23 cellular contexts compared by ENCODE assay signal in genomic region chr7:107940951-107941350, GRCh38. TPM values are rescaled to one million over a fixed set of nuclear protein-coding genes. Genes with fewer than 3 reads are reported as not detected.
A peak's percentile ranks its signal among the peaks of the same experiment; 100 is the strongest.
DNase-seq lines count a peak whose midpoint lies in the region; TF ChIP-seq lines count a peak whose summit lies in the region.
"Had no signal": no experiment of that assay in that cellular context is flagged by ENCODE, and none has a peak within 500 bp of the region (broad histone marks: within the 10 kb centered on the region; RNA-seq: fewer than 3 reads in every experiment).

No MANE protein-coding gene starts in this region.

- H3K27ac ChIP-seq in ACC112 (ENCODE audit: low read depth, low read length) (peak overlapping the region; percentile 82), ascending aorta (peak overlapping the region; percentile 57 to 88), left ventricle myocardium inferior (replicated peaks) (peak overlapping the region; percentile 69), rectal smooth muscle tissue (ENCODE audit: low read depth, low read length) (peak overlapping the region; percentile 91), prostate gland (no peak overlapping the region)
- H3K27ac ChIP-seq: parathyroid adenoma, SJCRH30 had no signal

- TF ChIP-seq CTCF in ascending aorta (IDR thresholded peaks at IDR 0.05) (no peak), left ventricle myocardium inferior (IDR thresholded peaks at IDR 0.05; ENCODE audit: borderline replicate concordance) (no peak), prostate gland (IDR thresholded peaks at IDR 0.05) (no peak)

- H3K79me2 ChIP-seq in ACC112 (ENCODE audit: control insufficient read depth, insufficient read depth, low read length, unreplicated experiment), result peaks cover 2% of the 10 kb centered on the region
- H3K79me2 ChIP-seq: parathyroid adenoma had no signal

- H3K4me3 ChIP-seq in ACC112 (ENCODE audit: low read depth, low read length), result no peak overlapping the region
- H3K4me3 ChIP-seq in ascending aorta, result no peak overlapping the region
- no peak overlapping the region for H3K4me3 ChIP-seq in left ventricle myocardium inferior
- H3K4me3 ChIP-seq in rectal smooth muscle tissue (ENCODE audit: low read length), result no peak overlapping the region
- H3K4me3 ChIP-seq in prostate gland, result no peak overlapping the region
- H3K4me3 ChIP-seq: SJCRH30, upper lobe of right lung had no signal

- intact Hi-C loops in ascending aorta (cut with DNase I), result loop anchor here (10.0 kb wide), 2 partner anchors 154 to 346 kb away; no protein-coding TSS in a partner anchor
- intact Hi-C loops in left ventricle myocardium inferior (cut with micrococcal nuclease), result no loop called here
- intact Hi-C loops in prostate gland (cut with DNase I), result no loop called here

- no peak overlapping the region for H2AFZ ChIP-seq in ACC112 (ENCODE audit: low read length, unreplicated experiment)
- H2AFZ ChIP-seq: parathyroid adenoma had no signal

- no peak for TF ChIP-seq POLR2A in prostate gland (IDR thresholded peaks at IDR 0.05)

- H3K27me3 ChIP-seq in ACC112 (ENCODE audit: insufficient read depth, low read length) (no peaks in the 10 kb centered on the region), ascending aorta (no peaks in the 10 kb centered on the region), left ventricle myocardium inferior (ENCODE audit: low read depth) (no peaks in the 10 kb centered on the region), rectal smooth muscle tissue (ENCODE audit: control insufficient read depth, insufficient read depth, low read length) (no peaks in the 10 kb centered on the region), prostate gland (replicated peaks; ENCODE audit: insufficient read depth) (no peaks in the 10 kb centered on the region)
- H3K27me3 ChIP-seq: brain microvascular endothelial cell, SJCRH30, upper lobe of right lung had no signal

- peaks cover 50% of the 10 kb centered on the region for H3K4me1 ChIP-seq in ACC112 (ENCODE audit: control insufficient read depth, insufficient read depth, low read length, unreplicated experiment)
- peaks cover 13 to 24% of the 10 kb centered on the region in 2 donors for H3K4me1 ChIP-seq in ascending aorta
- peaks cover 75% of the 10 kb centered on the region for H3K4me1 ChIP-seq in left ventricle myocardium inferior
- H3K4me1 ChIP-seq in rectal smooth muscle tissue (ENCODE audit: control insufficient read depth, insufficient read depth, low read length), result peaks cover 48% of the 10 kb centered on the region
- no peaks in the 10 kb centered on the region for H3K4me1 ChIP-seq in prostate gland (replicated peaks)

- H3K36me3 ChIP-seq in ACC112 (ENCODE audit: insufficient read depth, low read length), result peaks cover 60% of the 10 kb centered on the region
- H3K36me3 ChIP-seq in ascending aorta, result peaks cover 0 to 49% of the 10 kb centered on the region in 2 donors
- peaks cover 49% of the 10 kb centered on the region for H3K36me3 ChIP-seq in left ventricle myocardium inferior
- no peaks in the 10 kb centered on the region for H3K36me3 ChIP-seq in rectal smooth muscle tissue (ENCODE audit: control insufficient read depth, insufficient read depth, low read length)
- no peaks in the 10 kb centered on the region for H3K36me3 ChIP-seq in prostate gland

- DNase-seq in ascending aorta (ENCODE audit: low spot score in 2 of 2) (no peak), left ventricle myocardium inferior (no peak), H4 (ENCODE audit: low spot score) (no peak), prostate gland (ENCODE audit: low spot score) (no peak), ureter (ENCODE audit: low spot score) (no peak)
- no peak for DNase-seq in activated CD8-positive, alpha-beta memory T cell treated with anti-CD3 and anti-CD28 coated beads, Interleukin-2, amount 50 U/mL, for 4 hours
- DNase-seq: ACHN; activated CD4-positive, alpha-beta T cell treated with anti-CD3 and anti-CD28 coated beads for 1 hour; activated CD8-positive, alpha-beta T cell treated with anti-CD3 and anti-CD28 coated beads, Interleukin-2, amount 10 ng/mL, durations not matched to agents 7 days and 5 days; brain microvascular endothelial cell; DMS53; GDM1; mesendoderm; MV-4-11; natural killer cell; NCI-H2171; NCI-H524; SJCRH30; stimulated activated CD8-positive, alpha-beta memory T cell treated with anti-CD3 and anti-CD28 coated beads, Interleukin-4, amount 100 ng/mL, for 48 hours; upper lobe of right lung had no signal

- H3K9me3 ChIP-seq in ascending aorta, result no peaks in the 10 kb centered on the region
- H3K9me3 ChIP-seq in left ventricle myocardium inferior (replicated peaks), result no peaks in the 10 kb centered on the region
- no peaks in the 10 kb centered on the region for H3K9me3 ChIP-seq in prostate gland
- H3K9me3 ChIP-seq: SJCRH30, upper lobe of right lung had no signal

- no peak overlapping the region for H3K9ac ChIP-seq in rectal smooth muscle tissue (ENCODE audit: low read length)
- H3K9ac ChIP-seq: parathyroid adenoma had no signal

- WGBS in prostate gland, result 85% methylated on average over 4 of the region's 4 CpGs

RNA-seq across cellular contexts. Expression of gene DLD, which starts 50.0 kb away (rescaled TPM):
- total RNA-seq in ascending aorta, result 19.2 TPM
- 342 TPM for total RNA-seq in left ventricle myocardium inferior
- total RNA-seq in H4 (2014; rRNA removed; shearing (Covaris generic)), result 127 and 130 TPM in 2 replicates
- total RNA-seq in prostate gland, result 10 to 100 TPM; 77.4 to 84.1 TPM
- 85.7 TPM for total RNA-seq in ureter

Comparison
In these comparisons a context has a peak if more than half of its experiments do, and no peak if none do; other contexts are left out.
1. H3K27ac ChIP-seq: peak in ACC112 (single experiment), ascending aorta (2 of 2), left ventricle myocardium inferior (single experiment) and rectal smooth muscle tissue (single experiment); none in prostate gland (0 of 2).